ENCODE assay signal across 8 cellular contexts in the genomic region with DNA sequence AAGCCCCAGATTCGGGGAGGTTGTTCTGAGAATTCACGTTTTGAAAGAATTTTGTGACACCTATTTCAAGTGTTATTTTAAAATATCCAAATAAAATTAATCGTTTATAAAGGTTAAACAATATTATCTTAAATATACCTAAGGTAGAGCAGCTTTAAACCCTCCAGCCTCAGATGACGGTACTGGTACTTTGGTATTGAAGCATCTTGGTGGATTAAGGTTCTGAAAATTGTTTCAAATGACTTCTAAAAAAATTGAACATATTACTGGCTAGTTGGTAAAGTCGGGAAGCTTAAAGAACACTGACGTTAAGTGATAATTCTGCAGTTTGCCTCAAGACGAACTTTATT. TPM values are rescaled to one million over a fixed set of nuclear protein-coding genes. Genes with fewer than 3 reads are reported as not detected.
A peak's percentile ranks its signal among the peaks of the same experiment; 100 is the strongest.
DNase-seq lines count a peak whose midpoint lies in the region; ATAC-seq and TF ChIP-seq lines count a peak whose summit lies in the region.

No MANE protein-coding gene starts in this region.

- no peaks in the 10 kb centered on the region for H3K9me2 ChIP-seq in GM23338 (ENCODE audit: insufficient read depth)

- POLR2A ChIA-PET in HEK293T (lab: Yijun Ruan, JAX), result no interaction called here

- no peak for TF ChIP-seq CTCF in GM23338 (conservative IDR thresholded peaks at IDR 0.05; ENCODE audit: low read depth in 2 of 2)
- no peak for TF ChIP-seq CTCF in VCaP (conservative IDR thresholded peaks at IDR 0.05)
- no peak for TF ChIP-seq CTCF in fibroblast of the aortic adventitia (IDR thresholded peaks at IDR 0.05; ENCODE audit: insufficient read depth, low read length)

- peaks cover 3% of the 10 kb centered on the region for H3K4me1 Mint-ChIP-seq in GM23338

- H3K79me2 ChIP-seq in GM23338 (replicated peaks; ENCODE audit: insufficient read depth), result peaks cover 19% of the 10 kb centered on the region

- H4K20me1 ChIP-seq in GM23338 (replicated peaks; ENCODE audit: insufficient read depth), result peaks cover 8% of the 10 kb centered on the region

- H3F3A ChIP-seq in GM23338 (replicated peaks; ENCODE audit: low read depth), result no peaks in the 10 kb centered on the region

- H3K36me3 Mint-ChIP-seq in GM23338 (ENCODE audit: low read depth), result peaks cover 37% of the 10 kb centered on the region

- H3K27ac ChIP-seq in GM23338 (ENCODE audit: low read depth) (no peak overlapping the region), VCaP (peak overlapping the region; percentile 78)

- H3K4me3 ChIP-seq in GM23338, result peak overlapping the region; percentile 70
- H3K4me3 ChIP-seq in fibroblast of the aortic adventitia (ENCODE audit: low read depth, low read length), result peak overlapping the region; percentile 95
- H3K4me3 ChIP-seq in skeletal muscle cell (ENCODE audit: low read depth, low read length), result peak overlapping the region; percentile 61

- CTCF ChIA-PET in HEK293T (lab: Yijun Ruan, JAX), result no interaction called here

- H3K4me1 ChIP-seq in GM23338 (ENCODE audit: insufficient read depth), result peaks cover 7% of the 10 kb centered on the region

- H3K36me3 ChIP-seq in GM23338 (ENCODE audit: insufficient read depth), result peaks cover 33% of the 10 kb centered on the region

- peak overlapping the region; percentile 94 for H3K4me3 Mint-ChIP-seq in GM23338

- no peaks in the 10 kb centered on the region for H3K9me3 Mint-ChIP-seq in GM23338

- H3K27me3 Mint-ChIP-seq in GM23338 (ENCODE audit: insufficient read depth, low read depth, poor library complexity), result peaks cover 6% of the 10 kb centered on the region

- no peaks in the 10 kb centered on the region for H3K27me3 ChIP-seq in GM23338 (ENCODE audit: insufficient read depth)

- H2AFZ ChIP-seq in GM23338, result no peak overlapping the region

- DNase-seq in GM23338 (ENCODE audit: low spot score), result no peak
- no peak for DNase-seq in fibroblast of the aortic adventitia (ENCODE audit: low read depth)
- no peak for DNase-seq in skeletal muscle cell (ENCODE audit: low read depth)
- no peak for DNase-seq in HEK293T (ENCODE audit: extremely low spot score)

- 0 out of 2 replicates have a peak overlapping the region, but pooled peaks have one; percentile 97 for H3K27ac Mint-ChIP-seq in GM23338

- H3K4me2 ChIP-seq in GM23338, result peak overlapping the region; percentile 85

- ATAC-seq in GM23338, result no peak
- no peak for ATAC-seq in HG03045 (IDR thresholded peaks at IDR 0.05; ENCODE audit: unreplicated experiment)
- ATAC-seq in GM18907 (IDR thresholded peaks at IDR 0.05; ENCODE audit: unreplicated experiment), result no peak
- no peak for ATAC-seq in HG02884 (IDR thresholded peaks at IDR 0.05; ENCODE audit: unreplicated experiment)

TF ChIP-seq in GM23338, 12 proteins besides CTCF, POLR2A, EP300 and RAD21 (continues in another document):
- no peak for TF ChIP-seq CREB1 (CRISPR knock-in tag; IDR thresholded peaks at IDR 0.05; ENCODE audit: low read depth)
- no peak for TF ChIP-seq POLR2AphosphoS5 (IDR thresholded peaks at IDR 0.05; ENCODE audit: low read depth)
- TF ChIP-seq EZH2phosphoT487 (IDR thresholded peaks at IDR 0.05; ENCODE audit: unreplicated experiment), result no peak
- TF ChIP-seq STAT1 (IDR thresholded peaks at IDR 0.05; ENCODE audit: unreplicated experiment), result no peak
- TF ChIP-seq, protein P1, sequence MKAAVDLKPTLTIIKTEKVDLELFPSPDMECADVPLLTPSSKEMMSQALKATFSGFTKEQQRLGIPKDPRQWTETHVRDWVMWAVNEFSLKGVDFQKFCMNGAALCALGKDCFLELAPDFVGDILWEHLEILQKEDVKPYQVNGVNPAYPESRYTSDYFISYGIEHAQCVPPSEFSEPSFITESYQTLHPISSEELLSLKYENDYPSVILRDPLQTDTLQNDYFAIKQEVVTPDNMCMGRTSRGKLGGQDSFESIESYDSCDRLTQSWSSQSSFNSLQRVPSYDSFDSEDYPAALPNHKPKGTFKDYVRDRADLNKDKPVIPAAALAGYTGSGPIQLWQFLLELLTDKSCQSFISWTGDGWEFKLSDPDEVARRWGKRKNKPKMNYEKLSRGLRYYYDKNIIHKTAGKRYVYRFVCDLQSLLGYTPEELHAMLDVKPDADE (IDR thresholded peaks at IDR 0.05), result no peak
- no peak for TF ChIP-seq JUNB (IDR thresholded peaks at IDR 0.05; ENCODE audit: unreplicated experiment)

TF ChIP-seq in HEK293T, 16 proteins besides CTCF, POLR2A, EP300 and RAD21:
- TF ChIP-seq ELF4 (IDR thresholded peaks at IDR 0.05) (no peak), FOXM1 (IDR thresholded peaks at IDR 0.05; ENCODE audit: borderline replicate concordance) (no peak), HDGF (IDR thresholded peaks at IDR 0.05; ENCODE audit: borderline replicate concordance) (no peak), CTBP1 (IDR thresholded peaks at IDR 0.05; ENCODE audit: borderline replicate concordance) (no peak), SUZ12 (IDR thresholded peaks at IDR 0.05) (no peak), FOXK2 (IDR thresholded peaks at IDR 0.05) (no peak), L3MBTL2 (conservative IDR thresholded peaks at IDR 0.05) (no peak)
- TF ChIP-seq, protein P2, sequence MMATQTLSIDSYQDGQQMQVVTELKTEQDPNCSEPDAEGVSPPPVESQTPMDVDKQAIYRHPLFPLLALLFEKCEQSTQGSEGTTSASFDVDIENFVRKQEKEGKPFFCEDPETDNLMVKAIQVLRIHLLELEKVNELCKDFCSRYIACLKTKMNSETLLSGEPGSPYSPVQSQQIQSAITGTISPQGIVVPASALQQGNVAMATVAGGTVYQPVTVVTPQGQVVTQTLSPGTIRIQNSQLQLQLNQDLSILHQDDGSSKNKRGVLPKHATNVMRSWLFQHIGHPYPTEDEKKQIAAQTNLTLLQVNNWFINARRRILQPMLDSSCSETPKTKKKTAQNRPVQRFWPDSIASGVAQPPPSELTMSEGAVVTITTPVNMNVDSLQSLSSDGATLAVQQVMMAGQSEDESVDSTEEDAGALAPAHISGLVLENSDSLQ (IDR thresholded peaks at IDR 0.05), result no peak

RNA-seq across cellular contexts. Expression of a gene that starts 0.4 kb away (rescaled TPM):
- 29.7 and 39.0 TPM in 2 replicates for total RNA-seq in GM23338 (2014; rRNA removed; shearing (Covaris generic))
- polyA plus RNA-seq in GM23338 (2016; fragmentation: Nextera tagmentation; extraction: Ambion mirVana), result 12.9 and 14.9 TPM in 2 replicates
- total RNA-seq in fibroblast of the aortic adventitia (ENCODE audit: low replicate concordance), result 8.6 and 28.6 TPM in 2 replicates

RNA-seq across cellular contexts. Expression of a gene that starts 31.5 kb away (rescaled TPM):
- total RNA-seq in GM23338 (2014; rRNA removed; shearing (Covaris generic)), result 0.03 and 0.16 TPM in 2 replicates
- not detected in 2 replicates for polyA plus RNA-seq in GM23338 (2016; fragmentation: Nextera tagmentation; extraction: Ambion mirVana)
- total RNA-seq in fibroblast of the aortic adventitia (ENCODE audit: low replicate concordance), result under 0.01 TPM in 2 replicates

RNA-seq across cellular contexts. Expression of a gene that starts 49.1 kb away (rescaled TPM):
- total RNA-seq in GM23338 (2014; rRNA removed; shearing (Covaris generic)), result 0.52 TPM in 1 of 2 replicates, not detected in the other
- polyA plus RNA-seq in GM23338 (2016; fragmentation: Nextera tagmentation; extraction: Ambion mirVana), result 1.0 TPM in 1 of 2 replicates, not detected in the other
- not detected in 2 replicates for total RNA-seq in fibroblast of the aortic adventitia (ENCODE audit: low replicate concordance)

RNA-seq across cellular contexts. Expression of a gene that starts 55.5 kb away (rescaled TPM):
- 0.42 and 1.6 TPM in 2 replicates for total RNA-seq in GM23338 (2014; rRNA removed; shearing (Covaris generic))
- polyA plus RNA-seq in GM23338 (2016; fragmentation: Nextera tagmentation; extraction: Ambion mirVana), result 1.7 and 2.1 TPM in 2 replicates
- 0.09 TPM in 1 of 2 replicates, not detected in the other for total RNA-seq in fibroblast of the aortic adventitia (ENCODE audit: low replicate concordance)
